In genomic region chr16:85464342-85465305, GRCh38 we compare ENCODE assay signal across 18 cellular contexts.
DNase-seq lines count a peak whose midpoint lies in the region; ATAC-seq, FAIRE-seq and TF ChIP-seq lines count a peak whose summit lies in the region.
"Had no signal": no experiment of that assay in that cellular context is flagged by ENCODE, and none has a peak within 500 bp of the region (broad histone marks: within the 10 kb centered on the region; RNA-seq: fewer than 3 reads in every experiment).

No MANE protein-coding gene starts in this region.

- TF ChIP-seq CTCF in HepG2 (CRISPR knock-in tag; IDR thresholded peaks at IDR 0.05), result no peak
- no peak for TF ChIP-seq CTCF in right lobe of liver (IDR thresholded peaks at IDR 0.05)
- TF ChIP-seq CTCF in nephron (IDR thresholded peaks at IDR 0.05; ENCODE audit: unreplicated experiment in 3 of 3), result no peak

- H3K4me1 ChIP-seq in HepG2 (ENCODE audit: insufficient read depth, low read length) (peaks cover 61% of the 10 kb centered on the region), right lobe of liver (peaks cover 0 to 21% (median 8%) of the 10 kb centered on the region in 4 donors)

- peaks cover 17% of the 10 kb centered on the region for H3K27me3 Mint-ChIP-seq in nephron (ENCODE audit: low read depth)
- peaks cover 12% of the 10 kb centered on the region for H3K27me3 Mint-ChIP-seq in activated CD4-positive, alpha-beta T cell treated with anti-CD3 and anti-CD28 coated beads for 36 hours

- no TSS peak for BruUV-seq in HepG2 (replicated peaks; lab: Mats Ljungman, UMichigan)

- H3K79me2 ChIP-seq in HepG2 (ENCODE audit: insufficient read depth, low read length), result no peaks in the 10 kb centered on the region

- 35% methylated on average over 29 of the region's 31 CpGs for WGBS in HepG2 (ENCODE audit: low lambda C conversion rate)
- 100% methylated on average over 2 of the region's 31 CpGs for WGBS in right lobe of liver (ENCODE audit: insufficient coverage, low coverage, low lambda C conversion rate, missing lambda C conversion rate)

- TF ChIP-seq POLR2A in HepG2 (IDR thresholded peaks at IDR 0.05; ENCODE audit: insufficient read depth in 1 of 2, low read depth in 2 of 2, low read length in 2 of 2), result no peak
- no peak for TF ChIP-seq POLR2A in right lobe of liver (IDR thresholded peaks at IDR 0.05)

- DNase-seq in HepG2 (ENCODE audit: low spot score), result no peak
- no peak for DNase-seq in right lobe of liver
- DNase-seq in NCI-H526 treated with DMSO at 0.1 percent for 48 hours (lab: John Stamatoyannopoulos, UW), result peak; percentile 16
- no peak for DNase-seq in foreskin melanocyte
- DNase-seq in globus pallidus (ENCODE audit: low spot score), result no peak
- no peak for DNase-seq in left lobe of liver (ENCODE audit: low spot score)
- no peak for DNase-seq in activated CD4-positive, alpha-beta T cell treated with anti-CD3 and anti-CD28 coated beads for 36 hours
- DNase-seq: head of caudate nucleus; islet precursor cell; SJCRH30; stimulated activated naive CD8-positive, alpha-beta T cell treated with anti-CD3 and anti-CD28 coated beads, Interleukin-15, amount 100 ng/mL, for 72 hours; T-helper 17 cell had no signal

- H3K36me3 Mint-ChIP-seq in nephron (ENCODE audit: low read depth), result peaks cover 4% of the 10 kb centered on the region
- H3K36me3 Mint-ChIP-seq in activated CD4-positive, alpha-beta T cell treated with anti-CD3 and anti-CD28 coated beads for 36 hours (ENCODE audit: low read depth), result no peaks in the 10 kb centered on the region
- H3K36me3 Mint-ChIP-seq: WTC11 had no signal

- no peak for TF ChIP-seq RAD21 in HepG2 (CRISPR knock-in tag; IDR thresholded peaks at IDR 0.05)

- no peak overlapping the region for H3K4me2 ChIP-seq in HepG2 (ENCODE audit: low read depth, low read length)

- H3K27ac Mint-ChIP-seq in nephron, result peak overlapping the region; percentile 7 to 67 (median 25)
- no peak overlapping the region for H3K27ac Mint-ChIP-seq in activated CD4-positive, alpha-beta T cell treated with anti-CD3 and anti-CD28 coated beads for 36 hours
- H3K27ac Mint-ChIP-seq: activated T-helper 2 cell treated with anti-CD3 and anti-CD28 coated beads, Interferon-gamma antibody, Interleukin-2, Interleukin-4, amounts not matched to agents 10 μg/mL and 5 μg/mL and 100 μg/mL, durations not matched to agents 14 hours and 24 hours and 36 hours; stimulated activated naive CD8-positive, alpha-beta T cell treated with anti-CD3 and anti-CD28 coated beads, Interleukin-15, amount 100 ng/mL, for 72 hours; WTC11 had no signal

- FAIRE-seq in HepG2 (lab: Jason Lieb, UNC), result no peak
- FAIRE-seq: GM12892 had no signal

- no peak overlapping the region for H3K9ac ChIP-seq in HepG2 (ENCODE audit: insufficient read depth, low read depth, low read length)

- intact Hi-C loops in HepG2 (cut with micrococcal nuclease; ENCODE audit: unreplicated experiment) (no loop called here), right lobe of liver (cut with DNase I) (no loop called here)
- intact Hi-C loops in activated CD4-positive, alpha-beta T cell treated with anti-CD3 and anti-CD28 coated beads for 36 hours (cut with DNase I, micrococcal nuclease), result loop anchor here in 1 of 2 experiments (10.0 kb wide), 1 partner anchor 60 kb away; no protein-coding TSS in a partner anchor

- ATAC-seq in HepG2 (no peak), right lobe of liver (no peak), left lobe of liver (no peak)
- ATAC-seq in activated CD4-positive, alpha-beta T cell treated with anti-CD3 and anti-CD28 coated beads for 36 hours, result no peak
- ATAC-seq: stimulated activated naive CD8-positive, alpha-beta T cell treated with anti-CD3 and anti-CD28 coated beads, Interleukin-15, amount 100 ng/mL, for 72 hours; T-helper 17 cell; WTC11 had no signal

- no peak overlapping the region; a peak in 1 of 6 replicates for H3K4me3 ChIP-seq in HepG2 (replicated peaks in 1 of 3; ENCODE audit: insufficient read depth in 1 of 3, low read depth in 2 of 3, low read length in 3 of 3)
- no peak overlapping the region for H3K4me3 ChIP-seq in right lobe of liver
- H3K4me3 ChIP-seq: esophagus muscularis mucosa, SJCRH30 had no signal

- no peaks in the 10 kb centered on the region for H3K36me3 ChIP-seq in HepG2 (replicated peaks in 1 of 2; ENCODE audit: control insufficient read depth in 1 of 2, insufficient read depth in 2 of 2, low read length in 2 of 2)
- no peaks in the 10 kb centered on the region for H3K36me3 ChIP-seq in right lobe of liver
- H3K36me3 ChIP-seq: esophagus muscularis mucosa, neutrophil, SJCRH30 had no signal

- H3K4me3 Mint-ChIP-seq in nephron, result peak overlapping the region; percentile 52 to 70 (median 58)
- H3K4me3 Mint-ChIP-seq in activated CD4-positive, alpha-beta T cell treated with anti-CD3 and anti-CD28 coated beads for 36 hours, result no peak overlapping the region
- H3K4me3 Mint-ChIP-seq: stimulated activated naive CD8-positive, alpha-beta T cell treated with anti-CD3 and anti-CD28 coated beads, Interleukin-15, amount 100 ng/mL, for 72 hours; T-helper 17 cell; WTC11 had no signal

- TF ChIP-seq EP300 in HepG2 (IDR thresholded peaks at IDR 0.05; ENCODE audit: low read depth in 2 of 2, low read length in 2 of 2), result no peak
- no peak for TF ChIP-seq EP300 in HepG2 (CRISPR knock-in tag; IDR thresholded peaks at IDR 0.05; ENCODE audit: borderline replicate concordance)

- in situ Hi-C loops in HepG2 (cut with HindIII; ENCODE audit: extremely low pct_ligation_motif_present, low pct_unique_long_range_greater_than_20kb), result no loop called here

- H3K9me3 Mint-ChIP-seq in nephron, result no peaks in the 10 kb centered on the region
- no peaks in the 10 kb centered on the region for H3K9me3 Mint-ChIP-seq in activated CD4-positive, alpha-beta T cell treated with anti-CD3 and anti-CD28 coated beads for 36 hours (ENCODE audit: low read depth)
- H3K9me3 Mint-ChIP-seq: activated T-helper 2 cell treated with anti-CD3 and anti-CD28 coated beads, Interferon-gamma antibody, Interleukin-2, Interleukin-4, amounts not matched to agents 10 μg/mL and 5 μg/mL and 100 μg/mL, durations not matched to agents 14 hours and 24 hours and 36 hours; stimulated activated naive CD8-positive, alpha-beta T cell treated with anti-CD3 and anti-CD28 coated beads, Interleukin-15, amount 100 ng/mL, for 72 hours; WTC11 had no signal

- POLR2A ChIA-PET in HepG2 (lab: Yijun Ruan, JAX), result interaction anchor here (0.7 to 1.1 kb wide), 3 partner anchors 16 to 245 kb away, joined by 3 read pairs; partner anchors contain the start of gene GSE1
- POLR2A ChIA-PET in activated CD4-positive, alpha-beta T cell treated with anti-CD3 and anti-CD28 coated beads for 36 hours (lab: Charles Lee), result no interaction called here

- H3K9me3 ChIP-seq in HepG2 (ENCODE audit: low read length), result no peaks in the 10 kb centered on the region
- H3K9me3 ChIP-seq in right lobe of liver, result no peaks in the 10 kb centered on the region
- H3K9me3 ChIP-seq: esophagus muscularis mucosa, neutrophil, SJCRH30 had no signal

- H2AFZ ChIP-seq in HepG2 (ENCODE audit: low read length), result no peak overlapping the region

- CTCF ChIA-PET in HepG2 (lab: Yijun Ruan, JAX; ENCODE audit: low intra/inter-chr PET ratio, low total read pairs), result no interaction called here
- CTCF ChIA-PET in activated CD4-positive, alpha-beta T cell treated with anti-CD3 and anti-CD28 coated beads for 36 hours (lab: Charles Lee), result interaction anchor here (0.6 kb wide), 1 partner anchor 31 kb away, joined by 3 read pairs; no protein-coding TSS in a partner anchor

- H3K27ac ChIP-seq in HepG2 (ENCODE audit: extremely low read length, insufficient read depth, low read length), result no peak overlapping the region
- H3K27ac ChIP-seq in right lobe of liver, result no peak overlapping the region
- H3K27ac ChIP-seq: neutrophil, SJCRH30 had no signal

- H3K27me3 ChIP-seq in HepG2 (ENCODE audit: control insufficient read depth in 1 of 2, insufficient read depth in 2 of 2, low read length in 2 of 2) (peaks cover 26 to 65% of the 10 kb centered on the region in 2 experiments), right lobe of liver (no peaks in the 10 kb centered on the region)
- H3K27me3 ChIP-seq: SJCRH30 had no signal

- peaks cover 50% of the 10 kb centered on the region for H3K4me1 Mint-ChIP-seq in nephron
- H3K4me1 Mint-ChIP-seq in activated CD4-positive, alpha-beta T cell treated with anti-CD3 and anti-CD28 coated beads for 36 hours, result peaks cover 5% of the 10 kb centered on the region

- H4K20me1 ChIP-seq in HepG2 (ENCODE audit: insufficient read depth, low read length), result peaks cover 32% of the 10 kb centered on the region; the same call in 1 of the 2 replicates

TF ChIP-seq in HepG2, 621 proteins besides CTCF, POLR2A, EP300 and RAD21:
- TF ChIP-seq EZH2 (conservative IDR thresholded peaks at IDR 0.05; ENCODE audit: low read depth, low read length) (0 out of 2 replicates have a peak, but pooled peaks have one; percentile 7), ZKSCAN5 (CRISPR knock-in tag; IDR thresholded peaks at IDR 0.05) (no peak), ZNF225 (CRISPR knock-in tag; IDR thresholded peaks at IDR 0.05) (peak; percentile 2; the same call in 1 of the 2 replicates), ZNF768 (CRISPR knock-in tag; IDR thresholded peaks at IDR 0.05) (peak; percentile 89), MEIS1 (CRISPR knock-in tag; IDR thresholded peaks at IDR 0.05; ENCODE audit: borderline replicate concordance) (no peak), KDM5B (CRISPR knock-in tag; IDR thresholded peaks at IDR 0.05; ENCODE audit: borderline replicate concordance) (0 out of 2 replicates have a peak, but pooled peaks have one; percentile 22), ATF7-NPFF (CRISPR knock-in tag; IDR thresholded peaks at IDR 0.05; ENCODE audit: low read depth) (no peak), ZNF558 (CRISPR knock-in tag; IDR thresholded peaks at IDR 0.05; ENCODE audit: borderline replicate concordance) (peak; percentile 32; the same call in 1 of the 2 replicates), SP1 (IDR thresholded peaks at IDR 0.05) (no peak), SP1 (CRISPR knock-in tag; IDR thresholded peaks at IDR 0.05) (no peak), SATB2 (CRISPR knock-in tag; IDR thresholded peaks at IDR 0.05) (no peak), ZNF251 (CRISPR knock-in tag; IDR thresholded peaks at IDR 0.05) (peak; percentile 27; the same call in 1 of the 2 replicates), AHR (CRISPR knock-in tag; IDR thresholded peaks at IDR 0.05) (no peak), GATAD1 (CRISPR knock-in tag; IDR thresholded peaks at IDR 0.05) (no peak), ZKSCAN8 (CRISPR knock-in tag; IDR thresholded peaks at IDR 0.05; ENCODE audit: borderline replicate concordance) (no peak), ZFX (CRISPR knock-in tag; IDR thresholded peaks at IDR 0.05; ENCODE audit: low read depth) (no peak), ZMAT5 (CRISPR knock-in tag; IDR thresholded peaks at IDR 0.05; ENCODE audit: borderline replicate concordance, low read depth) (peak; percentile 53; the same call in 1 of the 2 replicates)
TF ChIP-seq in HepG2: peak in this region for 7.
